13 cellular contexts compared by ENCODE assay signal in the genomic region with DNA sequence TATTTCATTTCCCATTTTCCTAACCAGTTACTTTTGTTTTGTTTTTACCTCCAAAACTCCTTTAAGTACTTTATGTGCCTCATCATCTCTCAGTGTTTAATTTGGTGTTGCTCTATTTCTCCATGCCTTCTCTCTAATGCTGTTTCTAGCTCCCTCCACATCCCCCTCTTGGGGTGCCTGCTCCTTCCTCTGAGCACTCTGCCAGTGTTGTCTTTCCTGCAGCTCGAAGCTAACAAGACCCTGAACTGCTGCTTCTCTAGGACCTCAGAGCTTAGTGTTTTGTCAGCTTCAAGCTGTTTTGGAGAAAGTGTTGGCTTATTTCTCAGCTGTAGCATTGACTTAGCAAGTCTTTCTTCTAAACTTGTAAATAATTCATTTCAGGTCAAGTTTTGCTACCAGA.
"Had no signal": no experiment of that assay in that cellular context is flagged by ENCODE, and none has a peak within 500 bp of the region (broad histone marks: within the 10 kb centered on the region; RNA-seq: fewer than 3 reads in every experiment).

No MANE protein-coding gene starts in this region.

- H3K4me3 Mint-ChIP-seq: activated naive CD4-positive, alpha-beta T cell treated with anti-CD3 and anti-CD28 coated beads, Interleukin-2, amount 10 ng/mL, durations not matched to agents 7 days and 5 days had no signal

- DNase-seq: activated CD4-positive, alpha-beta T cell treated with anti-CD3 and anti-CD28 coated beads, Interleukin-2, amount 50 U/mL, for 48 hours; activated CD4-positive, CD25-positive, alpha-beta regulatory T cell treated with anti-CD3 and anti-CD28 coated beads, Interleukin-2, amount 50 U/mL, for 72 hours; activated naive CD4-positive, alpha-beta T cell treated with anti-CD3 and anti-CD28 coated beads, Interleukin-2, amount 10 ng/mL, durations not matched to agents 7 days and 5 days; colonic mucosa; effector CD4-positive, alpha-beta T cell; left lung; pancreas; sigmoid colon; stimulated activated CD4-positive, alpha-beta T cell treated with anti-CD3 and anti-CD28 coated beads, Interleukin-1b, Interleukin-23, amount 100 ng/mL, for 48 hours; stomach; T1000; upper lobe of right lung had no signal

- H3K27ac ChIP-seq: colonic mucosa, left lung, pancreas, sigmoid colon, stomach, testis, upper lobe of right lung had no signal

- H3K27ac Mint-ChIP-seq: activated naive CD4-positive, alpha-beta T cell treated with anti-CD3 and anti-CD28 coated beads, Interleukin-2, amount 10 ng/mL, durations not matched to agents 7 days and 5 days had no signal

- H3K9me3 Mint-ChIP-seq: activated naive CD4-positive, alpha-beta T cell treated with anti-CD3 and anti-CD28 coated beads, Interleukin-2, amount 10 ng/mL, durations not matched to agents 7 days and 5 days had no signal

- H3K4me3 ChIP-seq: colonic mucosa, left lung, pancreas, sigmoid colon, stomach, testis, upper lobe of right lung had no signal

- H3K4me1 ChIP-seq: colonic mucosa, pancreas had no signal

- H3K27me3 ChIP-seq: colonic mucosa, left lung, pancreas, sigmoid colon, stomach, testis, upper lobe of right lung had no signal

- H3K9me3 ChIP-seq: colonic mucosa, left lung, pancreas, sigmoid colon, stomach, testis, upper lobe of right lung had no signal

- H3K36me3 ChIP-seq: colonic mucosa, pancreas, sigmoid colon, upper lobe of right lung had no signal

- H3K4me1 Mint-ChIP-seq: activated naive CD4-positive, alpha-beta T cell treated with anti-CD3 and anti-CD28 coated beads, Interleukin-2, amount 10 ng/mL, durations not matched to agents 7 days and 5 days had no signal

- H3K27me3 Mint-ChIP-seq: activated naive CD4-positive, alpha-beta T cell treated with anti-CD3 and anti-CD28 coated beads, Interleukin-2, amount 10 ng/mL, durations not matched to agents 7 days and 5 days had no signal
